ENCODE assay signal across 10 cellular contexts in genomic region chrX:16239211-16239610, GRCh38.
DNase-seq lines count a peak whose midpoint lies in the region; ATAC-seq and TF ChIP-seq lines count a peak whose summit lies in the region.
"Had no signal": no experiment of that assay in that cellular context is flagged by ENCODE, and none has a peak within 500 bp of the region (broad histone marks: within the 10 kb centered on the region; RNA-seq: fewer than 3 reads in every experiment).

No MANE protein-coding gene starts in this region.

- no peaks in the 10 kb centered on the region for H3K79me2 ChIP-seq in mammary epithelial cell (ENCODE audit: insufficient read depth, low read length)

- H3K9me3 ChIP-seq in mammary epithelial cell (replicated peaks; ENCODE audit: insufficient read depth, low read length) (no peaks in the 10 kb centered on the region), gastrocnemius medialis (no peaks in the 10 kb centered on the region)
- H3K9me3 ChIP-seq: esophagus squamous epithelium had no signal

- H3K4me3 ChIP-seq in mammary epithelial cell (replicated peaks in 1 of 3; ENCODE audit: insufficient read depth in 1 of 3, low read depth in 2 of 3, low read length in 3 of 3) (no peak overlapping the region), gastrocnemius medialis (no peak overlapping the region)
- H3K4me3 ChIP-seq: esophagus squamous epithelium had no signal

- dilution Hi-C loops in mammary epithelial cell (cut with HindIII; ENCODE audit: low sequenced_read_pairs) = no loop called here

- H3K36me3 ChIP-seq in mammary epithelial cell (ENCODE audit: insufficient read depth, low read length) = no peaks in the 10 kb centered on the region
- no peaks in the 10 kb centered on the region for H3K36me3 ChIP-seq in gastrocnemius medialis
- H3K36me3 ChIP-seq: esophagus squamous epithelium had no signal

- peak overlapping the region; percentile 3 for H3K4me2 ChIP-seq in mammary epithelial cell (ENCODE audit: insufficient read depth, low read depth, low read length)

- WGBS in mammary epithelial cell (ENCODE audit: low coverage, missing lambda C conversion rate) = 8% methylated on average over 4 of the region's 4 CpGs

- intact Hi-C loops in mammary epithelial cell (cut with micrococcal nuclease) = no loop called here
- intact Hi-C loops in gastrocnemius medialis (cut with DNase I; ENCODE audit: low total_unique reads) = no loop called here

- no peaks in the 10 kb centered on the region for H4K20me1 ChIP-seq in mammary epithelial cell (ENCODE audit: insufficient read depth, low read length)

- H2AFZ ChIP-seq in mammary epithelial cell (ENCODE audit: low read depth, low read length) = no peak overlapping the region

- peaks cover 9% of the 10 kb centered on the region for H3K4me1 ChIP-seq in mammary epithelial cell (ENCODE audit: insufficient read depth, low read length)
- H3K4me1 ChIP-seq in gastrocnemius medialis = no peaks in the 10 kb centered on the region
- H3K4me1 ChIP-seq: esophagus squamous epithelium had no signal

- in situ Hi-C loops in mammary epithelial cell (cut with MboI; ENCODE audit: low sequenced_read_pairs in 2 of 2) = no loop called here
- in situ Hi-C loops in gastrocnemius medialis (cut with MboI; ENCODE audit: low sequenced_read_pairs in 4 of 4) = no loop called here

- no peak overlapping the region for H3K9ac ChIP-seq in mammary epithelial cell (ENCODE audit: insufficient read depth, low read length)

- BruUV-seq in mammary epithelial cell (replicated peaks; lab: Mats Ljungman, UMichigan) = no TSS peak

- TF ChIP-seq CTCF in mammary epithelial cell (conservative IDR thresholded peaks at IDR 0.05 in 1 of 2, IDR thresholded peaks at IDR 0.05 in 1 of 2; ENCODE audit: extremely low read depth in 1 of 2, insufficient read depth in 1 of 2, low read depth in 1 of 2, low read length in 2 of 2) (no peak), gastrocnemius medialis (IDR thresholded peaks at IDR 0.05 in 4 of 5, conservative IDR thresholded peaks at IDR 0.05 in 1 of 5) (no peak)

- H3K27me3 ChIP-seq in mammary epithelial cell (ENCODE audit: insufficient read depth, low read length) = peaks cover 21% of the 10 kb centered on the region
- H3K27me3 ChIP-seq in gastrocnemius medialis = peaks cover 0 to 3% (median 0%) of the 10 kb centered on the region in 3 donors
- H3K27me3 ChIP-seq: esophagus squamous epithelium had no signal

- H3K27ac ChIP-seq in mammary epithelial cell (ENCODE audit: insufficient read depth, low read depth, low read length) (peak overlapping the region; percentile 16), gastrocnemius medialis (no peak overlapping the region)
- H3K27ac ChIP-seq: esophagus squamous epithelium had no signal

- ATAC-seq in HG03457 (IDR thresholded peaks at IDR 0.05; ENCODE audit: unreplicated experiment) (peak; percentile 72), gastrocnemius medialis (no peak)

- peak in 2 of 3 donors; percentile 0 to 1 for DNase-seq in stimulated activated CD4-positive, alpha-beta T cell treated with anti-CD3 and anti-CD28 coated beads, TNF-alpha, amount 100 ng/mL, for 48 hours (ENCODE audit: low read depth in 3 of 3)
- DNase-seq in stimulated activated CD4-positive, alpha-beta T cell treated with anti-CD3 and anti-CD28 coated beads, Interleukin-4, amount 100 ng/mL, for 4 hours = no peak
- DNase-seq in mammary epithelial cell (peak; percentile 95), gastrocnemius medialis (no peak), NCI-H2107 (lab: John Stamatoyannopoulos, UW) (no peak), OCI-M2 (lab: John Stamatoyannopoulos, UW; ENCODE audit: unreplicated experiment) (no peak)
- no peak for DNase-seq in stimulated activated CD4-positive, alpha-beta T cell treated with anti-CD3 and anti-CD28 coated beads, Interleukin-4, amount 100 ng/mL, for 24 hours
- DNase-seq: esophagus squamous epithelium, occipital lobe had no signal

- TF ChIP-seq POLR2A in gastrocnemius medialis (IDR thresholded peaks at IDR 0.05) = no peak

- CTCF ChIA-PET in mammary epithelial cell (lab: Charles Lee; ENCODE audit: low non-redundant PET) = interaction anchor here (1.0 kb wide), 1 partner anchor 135 kb away, joined by 3 read pairs; no protein-coding TSS in a partner anchor

Comparison
In these comparisons a context has a peak if more than half of its experiments do, and no peak if none do; other contexts are left out.
1. DNase-seq: peak in stimulated activated CD4-positive, alpha-beta T cell treated with anti-CD3 and anti-CD28 coated beads, TNF-alpha, amount 100 ng/mL, for 48 hours (2 of 3) and mammary epithelial cell (single experiment); none in stimulated activated CD4-positive, alpha-beta T cell treated with anti-CD3 and anti-CD28 coated beads, Interleukin-4, amount 100 ng/mL, for 4 hours (0 of 2), gastrocnemius medialis (0 of 2), NCI-H2107 (single experiment), OCI-M2 (single experiment) and stimulated activated CD4-positive, alpha-beta T cell treated with anti-CD3 and anti-CD28 coated beads, Interleukin-4, amount 100 ng/mL, for 24 hours (single experiment).